14 cellular contexts compared by ENCODE assay signal in the genomic region with DNA sequence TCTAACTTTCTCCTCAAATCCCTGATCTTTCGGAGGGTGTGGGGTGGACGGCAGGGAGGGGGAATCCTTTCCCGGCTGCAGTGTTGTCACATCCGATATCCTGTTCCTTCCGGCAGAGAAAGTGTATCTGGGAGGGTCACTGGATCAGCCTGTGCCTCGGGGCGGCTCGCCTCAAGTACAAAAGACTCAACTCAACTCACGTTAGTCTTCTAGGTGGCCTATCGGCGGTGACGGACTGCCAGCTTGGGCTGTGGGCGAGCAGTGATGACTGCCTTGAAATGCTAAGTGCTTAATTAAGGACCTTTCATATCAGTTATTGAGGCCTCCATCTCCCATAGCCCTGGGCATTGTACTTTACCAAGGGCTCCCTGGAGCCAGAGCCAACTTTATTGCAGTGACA.
A peak's percentile ranks its signal among the peaks of the same experiment; 100 is the strongest.
DNase-seq lines count a peak whose midpoint lies in the region; ATAC-seq and TF ChIP-seq lines count a peak whose summit lies in the region.
"Had no signal": no experiment of that assay in that cellular context is flagged by ENCODE, and none has a peak within 500 bp of the region (broad histone marks: within the 10 kb centered on the region; RNA-seq: fewer than 3 reads in every experiment).

No MANE protein-coding gene starts in this region.

- H3K9me3 Mint-ChIP-seq in H9 (no peaks in the 10 kb centered on the region), chondrocyte (ENCODE audit: low read depth) (no peaks in the 10 kb centered on the region), neural progenitor cell (no peaks in the 10 kb centered on the region)

- H3K36me3 Mint-ChIP-seq in H9 (ENCODE audit: insufficient read depth in 1 of 3, low read depth in 3 of 3) (no peaks in the 10 kb centered on the region), chondrocyte (ENCODE audit: low read depth) (no peaks in the 10 kb centered on the region), neural progenitor cell (no peaks in the 10 kb centered on the region)
- H3K36me3 Mint-ChIP-seq: CD4-positive, alpha-beta memory T cell had no signal

- H3K18ac ChIP-seq in H9 (ENCODE audit: insufficient read length, low read depth, low read length), result no peak overlapping the region

- no peak overlapping the region for H3K4me2 ChIP-seq in H9 (ENCODE audit: insufficient read depth, insufficient read length, low read length)
- H3K4me2 ChIP-seq in neural progenitor cell, result no peak overlapping the region

- no peaks in the 10 kb centered on the region for H3K23me2 ChIP-seq in H9 (ENCODE audit: insufficient read length, low read depth, low read length, poor library complexity, severe bottlenecking)

- H3K56ac ChIP-seq in H9 (ENCODE audit: insufficient read length, low read depth, low read length), result no peak overlapping the region

- no peak overlapping the region for H2BK120ac ChIP-seq in H9 (ENCODE audit: low read depth, low read length, poor library complexity, severe bottlenecking)

- H3T11ph ChIP-seq in H9 (ENCODE audit: low read length), result no peak overlapping the region

- H2BK20ac ChIP-seq in H9 (ENCODE audit: low read depth, low read length, poor library complexity, severe bottlenecking), result no peak overlapping the region

- no peak overlapping the region for H3K9ac ChIP-seq in H9 (ENCODE audit: extremely low read depth, insufficient read length, low read length)
- H3K9ac ChIP-seq in neural progenitor cell, result no peak overlapping the region

- no peak overlapping the region for H3K4ac ChIP-seq in H9 (ENCODE audit: low read depth, low read length)

- H3K36me3 ChIP-seq in neural progenitor cell (no peaks in the 10 kb centered on the region), heart right ventricle (no peaks in the 10 kb centered on the region), sigmoid colon (no peaks in the 10 kb centered on the region)

- no peak overlapping the region for H2BK12ac ChIP-seq in H9 (ENCODE audit: insufficient read length, low read depth, low read length)

- H3K79me1 ChIP-seq in H9 (ENCODE audit: insufficient read depth, low read depth, low read length, poor library complexity, severe bottlenecking), result no peaks in the 10 kb centered on the region

- WGBS in H9 (ENCODE audit: extremely low coverage, insufficient read length, low lambda C conversion rate), result no CpG with 5 or more reads among the region's 13 CpGs
- 60 to 75% methylated on average over 13 of the region's 13 CpGs for WGBS in heart right ventricle, 2 donors
- 81 to 83% methylated on average over 13 of the region's 13 CpGs for WGBS in sigmoid colon, 2 donors

- H2BK15ac ChIP-seq in H9 (ENCODE audit: low read depth, low read length), result no peak overlapping the region

- DNase-seq in H9 (peak; percentile 31), chondrocyte (ENCODE audit: low spot score) (peak; percentile 68), neural progenitor cell (ENCODE audit: low spot score) (peak; percentile 13), heart right ventricle (no peak), sigmoid colon (no peak), NCI-H345 (lab: John Stamatoyannopoulos, UW) (no peak), NCI-H1694 (lab: John Stamatoyannopoulos, UW) (no peak)
- DNase-seq: CD4-positive, alpha-beta memory T cell; DMS79; HCEC 1CT; HFFc6 had no signal

- H3K27ac ChIP-seq in H9 (ENCODE audit: insufficient read length, low read depth, low read length), result no peak overlapping the region
- no peak overlapping the region for H3K27ac ChIP-seq in neural progenitor cell
- H3K27ac ChIP-seq in heart right ventricle, result no peak overlapping the region
- no peak overlapping the region for H3K27ac ChIP-seq in sigmoid colon
- H3K27ac ChIP-seq: C4-2B had no signal

- H2AK5ac ChIP-seq in H9 (ENCODE audit: insufficient read length, low read length), result no peak overlapping the region

- H3K9me3 ChIP-seq in H9 (ENCODE audit: control insufficient read depth, low read depth, low read length), result no peaks in the 10 kb centered on the region
- H3K9me3 ChIP-seq in neural progenitor cell (ENCODE audit: low read depth), result no peaks in the 10 kb centered on the region
- no peaks in the 10 kb centered on the region for H3K9me3 ChIP-seq in heart right ventricle
- no peaks in the 10 kb centered on the region for H3K9me3 ChIP-seq in sigmoid colon

- peaks cover 1% of the 10 kb centered on the region; the same call in 1 of the 2 replicates for H3K27me3 Mint-ChIP-seq in H9 (ENCODE audit: low read depth)
- H3K27me3 Mint-ChIP-seq in chondrocyte (ENCODE audit: low read depth), result peaks cover 6% of the 10 kb centered on the region
- H3K27me3 Mint-ChIP-seq in neural progenitor cell (ENCODE audit: insufficient read depth, low read depth), result no peaks in the 10 kb centered on the region
- H3K27me3 Mint-ChIP-seq: B cell; CD4-positive, alpha-beta memory T cell had no signal

- no peak overlapping the region for H2AFZ ChIP-seq in H9 (ENCODE audit: low read length)
- H2AFZ ChIP-seq in neural progenitor cell (replicated peaks), result no peak overlapping the region

- H3K27ac Mint-ChIP-seq in H9 (no peak overlapping the region), chondrocyte (ENCODE audit: unreplicated experiment) (no peak overlapping the region), neural progenitor cell (no peak overlapping the region)
- H3K27ac Mint-ChIP-seq: B cell; CD4-positive, alpha-beta memory T cell; HFFc6 had no signal

- H3K27me3 ChIP-seq in H9 (ENCODE audit: insufficient read depth, low read length), result no peaks in the 10 kb centered on the region
- H3K27me3 ChIP-seq in neural progenitor cell, result no peaks in the 10 kb centered on the region
- H3K27me3 ChIP-seq in heart right ventricle, result no peaks in the 10 kb centered on the region
- H3K27me3 ChIP-seq in sigmoid colon, result no peaks in the 10 kb centered on the region

- H3K79me2 ChIP-seq in H9 (ENCODE audit: insufficient read depth, low read length) (no peaks in the 10 kb centered on the region), neural progenitor cell (ENCODE audit: low read depth) (no peaks in the 10 kb centered on the region)

- H4K20me1 ChIP-seq in H9 (ENCODE audit: control insufficient read depth, insufficient read depth, insufficient read length), result no peaks in the 10 kb centered on the region
- H4K20me1 ChIP-seq in neural progenitor cell (ENCODE audit: low read depth), result no peaks in the 10 kb centered on the region

- intact Hi-C loops in heart right ventricle (cut with DNase I), result no loop called here
- intact Hi-C loops in sigmoid colon (cut with DNase I), result no loop called here

- no peak overlapping the region for H2BK5ac ChIP-seq in H9 (ENCODE audit: insufficient read length, low read length)

- H3K4me1 ChIP-seq in H9 (ENCODE audit: insufficient read depth, low read length), result no peaks in the 10 kb centered on the region
- H3K4me1 ChIP-seq in neural progenitor cell, result no peaks in the 10 kb centered on the region
- H3K4me1 ChIP-seq in heart right ventricle, result no peaks in the 10 kb centered on the region
- H3K4me1 ChIP-seq in sigmoid colon, result no peaks in the 10 kb centered on the region

- H3K14ac ChIP-seq in H9 (ENCODE audit: insufficient read depth, low read length), result no peak overlapping the region

- no peak for ATAC-seq in heart right ventricle
- ATAC-seq: HepG2 had no signal

- H4K5ac ChIP-seq in H9 (ENCODE audit: insufficient read length, low read depth, low read length), result no peak overlapping the region

- TF ChIP-seq CTCF in H9 (conservative IDR thresholded peaks at IDR 0.05) (no peak), chondrocyte (IDR thresholded peaks at IDR 0.05) (no peak), neural progenitor cell (IDR thresholded peaks at IDR 0.05) (no peak), heart right ventricle (IDR thresholded peaks at IDR 0.05) (no peak), sigmoid colon (IDR thresholded peaks at IDR 0.05) (no peak)

- H3K4me3 ChIP-seq in neural progenitor cell (no peak overlapping the region), heart right ventricle (no peak overlapping the region), sigmoid colon (no peak overlapping the region)

- no peaks in the 10 kb centered on the region for H3F3A ChIP-seq in neural progenitor cell (ENCODE audit: low read depth)

- no peak overlapping the region for H4K91ac ChIP-seq in H9 (ENCODE audit: insufficient read length, low read depth, low read length)

- no peak for TF ChIP-seq POLR2A in sigmoid colon (IDR thresholded peaks at IDR 0.05)

- H3K23ac ChIP-seq in H9 (ENCODE audit: insufficient read length, low read depth, low read length), result no peak overlapping the region

- no peaks in the 10 kb centered on the region for H3K4me1 Mint-ChIP-seq in H9
- no peaks in the 10 kb centered on the region for H3K4me1 Mint-ChIP-seq in chondrocyte (ENCODE audit: low read depth)
- peaks cover 2% of the 10 kb centered on the region for H3K4me1 Mint-ChIP-seq in neural progenitor cell
- H3K4me1 Mint-ChIP-seq: B cell; CD4-positive, alpha-beta memory T cell had no signal

- no peak overlapping the region for H4K8ac ChIP-seq in H9 (replicated peaks; ENCODE audit: insufficient read length, low read depth, low read length)

- H3K4me3 Mint-ChIP-seq in H9 (no peak overlapping the region), chondrocyte (ENCODE audit: unreplicated experiment) (no peak overlapping the region), neural progenitor cell (no peak overlapping the region)
- H3K4me3 Mint-ChIP-seq: B cell; CD4-positive, alpha-beta memory T cell; HFFc6 had no signal

- no peak for TF ChIP-seq EP300 in sigmoid colon (IDR thresholded peaks at IDR 0.05)

Comparison
In these comparisons a context has a peak if more than half of its experiments do, and no peak if none do; other contexts are left out.
1. DNase-seq: peak in H9 (single experiment), chondrocyte (single experiment) and neural progenitor cell (single experiment); none in heart right ventricle (0 of 2), sigmoid colon (single experiment), NCI-H345 (single experiment) and NCI-H1694 (single experiment).